In the genomic region with DNA sequence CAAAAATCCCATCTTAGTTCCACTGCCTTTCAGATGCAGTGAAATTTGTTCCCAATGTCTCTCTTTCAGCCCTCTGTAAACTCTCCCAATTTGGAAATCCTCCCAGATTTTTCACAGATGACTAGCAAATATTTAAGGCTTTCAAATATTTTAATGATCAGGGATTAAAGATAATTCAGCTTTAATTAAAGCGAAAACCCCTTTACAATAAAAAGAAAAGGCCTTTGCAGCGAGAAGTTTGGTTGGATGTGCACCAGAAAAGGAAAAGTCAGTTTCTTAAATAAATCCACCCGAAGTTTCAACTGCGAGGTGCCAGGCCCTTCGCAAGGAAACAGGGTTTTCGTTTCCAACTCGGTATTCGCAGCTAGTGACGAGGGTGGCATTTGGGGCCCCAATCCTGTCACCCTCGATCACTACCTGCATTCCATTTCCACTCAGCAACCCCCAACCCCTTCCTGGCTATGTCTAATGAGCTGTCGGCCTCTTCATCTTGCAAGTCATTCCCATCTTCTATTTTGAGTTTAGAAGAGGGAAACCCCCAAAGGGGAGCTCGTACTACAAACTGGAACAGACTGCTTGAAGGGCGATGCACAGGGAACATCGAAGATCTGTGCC, we compare ENCODE assay signal across 1 cellular context.
TF ChIP-seq lines count a peak whose summit lies in the region.

No MANE protein-coding gene starts in this region.

TF ChIP-seq in H1, 55 proteins besides CTCF, POLR2A, EP300 and RAD21:
- no peak for TF ChIP-seq SIN3A (conservative IDR thresholded peaks at IDR 0.05 in 1 of 2, IDR thresholded peaks at IDR 0.05 in 1 of 2; ENCODE audit: low read depth in 1 of 2, low read length in 2 of 2)
- TF ChIP-seq ASH2L (IDR thresholded peaks at IDR 0.05; ENCODE audit: low read length): no peak
- no peak for TF ChIP-seq BACH1 (IDR thresholded peaks at IDR 0.05; ENCODE audit: low read length)
- peak; percentile 95 for TF ChIP-seq CBX8 (IDR thresholded peaks at IDR 0.05; ENCODE audit: borderline replicate concordance, low read depth, low read length)
- no peak for TF ChIP-seq SAP30 (IDR thresholded peaks at IDR 0.05; ENCODE audit: insufficient read depth, insufficient replicate concordance, low read length)
- TF ChIP-seq RNF2 (IDR thresholded peaks at IDR 0.05; ENCODE audit: borderline replicate concordance, low read depth, low read length, missing control alignments, poor library complexity, severe bottlenecking): peak; percentile 93
- TF ChIP-seq RXRA (IDR thresholded peaks at IDR 0.05; ENCODE audit: insufficient read depth, low read depth, low read length): no peak
